In the genomic region with DNA sequence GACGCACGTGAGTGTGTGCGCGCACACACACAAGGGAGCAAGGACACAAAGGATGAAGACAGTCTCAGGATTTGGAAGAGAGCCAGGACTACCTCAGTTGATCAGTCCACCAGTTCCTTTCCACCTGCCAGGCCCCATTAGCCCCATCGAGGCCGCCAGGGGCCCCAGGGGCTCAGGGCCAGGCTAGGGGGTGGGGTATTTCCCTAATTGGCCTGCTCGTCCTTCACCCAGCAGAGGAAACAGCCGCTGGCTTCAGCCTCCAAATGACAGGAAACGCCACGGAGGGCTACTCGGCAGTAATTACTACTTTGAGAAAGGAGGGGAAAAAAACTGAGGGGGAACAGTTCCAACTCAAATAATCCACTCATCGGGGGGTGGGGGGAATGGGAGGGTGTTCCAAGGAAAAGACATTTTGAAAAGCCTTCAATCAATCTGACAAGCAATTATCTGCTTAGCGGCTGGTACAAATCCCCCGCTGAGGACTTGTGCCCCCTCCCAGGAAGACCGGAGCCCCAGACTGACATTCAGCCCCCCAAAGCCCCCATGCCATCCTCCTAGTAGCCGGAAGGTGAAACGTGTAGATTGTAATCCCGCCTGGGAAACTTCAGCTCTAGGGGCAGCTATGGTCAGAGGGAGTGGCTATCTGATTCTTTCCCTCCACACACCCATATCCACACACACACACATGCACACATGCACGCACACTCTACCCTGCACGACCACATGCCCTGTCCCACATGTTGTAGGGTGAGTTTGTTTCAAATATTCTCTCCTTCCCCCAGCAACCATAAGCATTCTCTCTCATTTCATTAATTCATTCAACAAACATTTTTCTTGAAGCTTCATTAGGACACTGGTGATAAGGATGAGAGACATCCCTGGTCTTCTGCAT, we compare ENCODE assay signal across 27 cellular contexts. TPM values are rescaled to one million over a fixed set of nuclear protein-coding genes. Genes with fewer than 3 reads are reported as not detected.
A peak's percentile ranks its signal among the peaks of the same experiment; 100 is the strongest.
DNase-seq lines count a peak whose midpoint lies in the region; ATAC-seq and TF ChIP-seq lines count a peak whose summit lies in the region.
"Had no signal": no experiment of that assay in that cellular context is flagged by ENCODE, and none has a peak within 500 bp of the region (broad histone marks: within the 10 kb centered on the region; RNA-seq: fewer than 3 reads in every experiment).

No MANE protein-coding gene starts in this region.

- WGBS in heart left ventricle, 4 donors, result 34 to 39% (median 35%) methylated on average over 19 to 20 of the region's 20 CpGs

- no peaks in the 10 kb centered on the region for H3K36me3 Mint-ChIP-seq in natural killer cell treated with Interleukin-12 subunit alpha and Interleukin-12 subunit beta and Interleukin-15 and Interleukin-18, amount 100 ng/mL, for 72 hours
- H3K36me3 Mint-ChIP-seq: activated CD8-positive, alpha-beta memory T cell treated with anti-CD3 and anti-CD28 coated beads, Interleukin-2, amount 10 ng/mL, durations not matched to agents 7 days and 5 days; activated naive CD8-positive, alpha-beta T cell treated with anti-CD3 and anti-CD28 coated beads for 36 hours; CD4-positive, CD25-positive, alpha-beta regulatory T cell had no signal

- H3K36me3 ChIP-seq in heart left ventricle, result no peaks in the 10 kb centered on the region
- H3K36me3 ChIP-seq: esophagus squamous epithelium, gastrocnemius medialis, suprapubic skin, uterus had no signal

- intact Hi-C loops in heart left ventricle (cut with DNase I), result no loop called here

- H3K27ac Mint-ChIP-seq in natural killer cell treated with Interleukin-12 subunit alpha and Interleukin-12 subunit beta and Interleukin-15 and Interleukin-18, amount 100 ng/mL, for 72 hours, result no peak overlapping the region
- H3K27ac Mint-ChIP-seq: activated CD4-positive, alpha-beta T cell treated with anti-CD3 and anti-CD28 coated beads, Interleukin-2, amount 10 ng/mL, durations not matched to agents 7 days and 5 days; activated CD8-positive, alpha-beta memory T cell treated with anti-CD3 and anti-CD28 coated beads, Interleukin-2, amount 10 ng/mL, durations not matched to agents 7 days and 5 days; activated naive CD8-positive, alpha-beta T cell treated with anti-CD3 and anti-CD28 coated beads for 36 hours; activated T-helper 1 cell treated with anti-CD3 and anti-CD28 coated beads, Interleukin-12 subunit alpha, Interleukin-12 subunit beta, Interleukin-2, Interleukin-4 antibody, amounts not matched to agents 30 ng/mL and 10 ng/mL and 1 ng/mL, durations not matched to agents 14 hours and 24 hours and 36 hours; T-helper 17 cell had no signal

- peaks cover 0 to 8% (median 3%) of the 10 kb centered on the region in 12 donors for H3K4me1 ChIP-seq in heart left ventricle
- H3K4me1 ChIP-seq: uterus had no signal

- ATAC-seq in HG03378 (IDR thresholded peaks at IDR 0.05; ENCODE audit: unreplicated experiment), result no peak
- ATAC-seq in natural killer cell treated with Interleukin-12 subunit alpha and Interleukin-12 subunit beta and Interleukin-15 and Interleukin-18, amount 100 ng/mL, for 72 hours, result no peak
- ATAC-seq in HG02852 (IDR thresholded peaks at IDR 0.05; ENCODE audit: unreplicated experiment), result no peak
- no peak for ATAC-seq in heart left ventricle
- ATAC-seq: activated CD8-positive, alpha-beta memory T cell treated with anti-CD3 and anti-CD28 coated beads, Interleukin-2, amount 10 ng/mL, durations not matched to agents 7 days and 5 days; gastrocnemius medialis; T-helper 17 cell had no signal

- H3K27me3 ChIP-seq in heart left ventricle, result peaks cover 0 to 11% (median 0%) of the 10 kb centered on the region in 9 donors
- H3K27me3 ChIP-seq: gastrocnemius medialis, suprapubic skin, uterus had no signal

- H3K9me3 ChIP-seq in heart left ventricle, result no peaks in the 10 kb centered on the region
- H3K9me3 ChIP-seq: esophagus squamous epithelium, gastrocnemius medialis, suprapubic skin, uterus had no signal

- H3K9me3 Mint-ChIP-seq in natural killer cell treated with Interleukin-12 subunit alpha and Interleukin-12 subunit beta and Interleukin-15 and Interleukin-18, amount 100 ng/mL, for 72 hours, result no peaks in the 10 kb centered on the region
- H3K9me3 Mint-ChIP-seq: activated CD4-positive, alpha-beta T cell treated with anti-CD3 and anti-CD28 coated beads, Interleukin-2, amount 10 ng/mL, durations not matched to agents 7 days and 5 days; activated naive CD8-positive, alpha-beta T cell treated with anti-CD3 and anti-CD28 coated beads for 36 hours; activated T-helper 1 cell treated with anti-CD3 and anti-CD28 coated beads, Interleukin-12 subunit alpha, Interleukin-12 subunit beta, Interleukin-2, Interleukin-4 antibody, amounts not matched to agents 30 ng/mL and 10 ng/mL and 1 ng/mL, durations not matched to agents 14 hours and 24 hours and 36 hours had no signal

- H3K27me3 Mint-ChIP-seq in natural killer cell treated with Interleukin-12 subunit alpha and Interleukin-12 subunit beta and Interleukin-15 and Interleukin-18, amount 100 ng/mL, for 72 hours, result peaks cover 13 to 21% of the 10 kb centered on the region in 2 donors
- H3K27me3 Mint-ChIP-seq: activated naive CD8-positive, alpha-beta T cell treated with anti-CD3 and anti-CD28 coated beads for 36 hours had no signal

- TF ChIP-seq CTCF in heart left ventricle (IDR thresholded peaks at IDR 0.05), result no peak

- H3K4me3 ChIP-seq in heart left ventricle, result no peak overlapping the region
- H3K4me3 ChIP-seq: esophagus squamous epithelium, gastrocnemius medialis, GM23248, lung, suprapubic skin, uterus had no signal

- H3K4me3 Mint-ChIP-seq in natural killer cell treated with Interleukin-12 subunit alpha and Interleukin-12 subunit beta and Interleukin-15 and Interleukin-18, amount 100 ng/mL, for 72 hours, result no peak overlapping the region
- H3K4me3 Mint-ChIP-seq: activated CD4-positive, alpha-beta T cell treated with anti-CD3 and anti-CD28 coated beads, Interleukin-2, amount 10 ng/mL, durations not matched to agents 7 days and 5 days; activated CD8-positive, alpha-beta memory T cell treated with anti-CD3 and anti-CD28 coated beads, Interleukin-2, amount 10 ng/mL, durations not matched to agents 7 days and 5 days; activated naive CD8-positive, alpha-beta T cell treated with anti-CD3 and anti-CD28 coated beads for 36 hours; activated T-helper 1 cell treated with anti-CD3 and anti-CD28 coated beads, Interleukin-12 subunit alpha, Interleukin-12 subunit beta, Interleukin-2, Interleukin-4 antibody, amounts not matched to agents 30 ng/mL and 10 ng/mL and 1 ng/mL, durations not matched to agents 14 hours and 24 hours and 36 hours; CD4-positive, CD25-positive, alpha-beta regulatory T cell; T-helper 17 cell had no signal

- TF ChIP-seq POLR2A in heart left ventricle (IDR thresholded peaks at IDR 0.05), result no peak

- no peak overlapping the region for H3K27ac ChIP-seq in heart left ventricle
- H3K27ac ChIP-seq: esophagus squamous epithelium, gastrocnemius medialis, GM23248, suprapubic skin, uterus had no signal

- no peaks in the 10 kb centered on the region for H3K4me1 Mint-ChIP-seq in natural killer cell treated with Interleukin-12 subunit alpha and Interleukin-12 subunit beta and Interleukin-15 and Interleukin-18, amount 100 ng/mL, for 72 hours (ENCODE audit: low read depth in 2 of 2)
- H3K4me1 Mint-ChIP-seq: activated CD4-positive, alpha-beta T cell treated with anti-CD3 and anti-CD28 coated beads, Interleukin-2, amount 10 ng/mL, durations not matched to agents 7 days and 5 days; activated CD8-positive, alpha-beta memory T cell treated with anti-CD3 and anti-CD28 coated beads, Interleukin-2, amount 10 ng/mL, durations not matched to agents 7 days and 5 days; activated naive CD8-positive, alpha-beta T cell treated with anti-CD3 and anti-CD28 coated beads for 36 hours; CD4-positive, CD25-positive, alpha-beta regulatory T cell had no signal

- DNase-seq in COR-L47 (lab: John Stamatoyannopoulos, UW) (peak; percentile 95), NCI-H1092 (lab: John Stamatoyannopoulos, UW) (peak; percentile 90), NCI-H748 treated with DMSO at 0.1 percent for 48 hours (lab: John Stamatoyannopoulos, UW) (peak; percentile 96), left kidney (ENCODE audit: low read depth, low spot score) (peak; percentile 30), heart left ventricle (no peak)
- no peak for DNase-seq in natural killer cell treated with Interleukin-12 subunit alpha and Interleukin-12 subunit beta and Interleukin-15 and Interleukin-18, amount 100 ng/mL, for 72 hours (ENCODE audit: low spot score)
- DNase-seq: activated CD4-positive, alpha-beta T cell treated with anti-CD3 and anti-CD28 coated beads, Interleukin-2, amount 10 ng/mL, durations not matched to agents 7 days and 5 days; activated CD8-positive, alpha-beta memory T cell treated with anti-CD3 and anti-CD28 coated beads, Interleukin-2, amount 10 ng/mL, durations not matched to agents 7 days and 5 days; activated naive CD8-positive, alpha-beta T cell treated with anti-CD3 and anti-CD28 coated beads for 36 hours; CD4-positive, CD25-positive, alpha-beta regulatory T cell; cerebellar nuclear complex; DMS 273 treated with DMSO at 0.1 percent for 48 hours; effector memory CD4-positive, alpha-beta T cell; esophagus squamous epithelium; gastrocnemius medialis; GM23248; islet precursor cell; NCI-H1694; NCI-H226; stimulated activated CD4-positive, alpha-beta T cell treated with anti-CD3 and anti-CD28 coated beads, Interleukin-1b, Interleukin-23, amount 100 ng/mL, for 48 hours; T-helper 17 cell; uterus had no signal

RNA-seq across cellular contexts. Expression of a gene that starts 42.5 kb away (rescaled TPM):
- total RNA-seq in natural killer cell treated with Interleukin-12 subunit alpha and Interleukin-12 subunit beta and Interleukin-15 and Interleukin-18, amount 100 ng/mL, for 72 hours, result 1 to 10 TPM in 1 of 2 donors, under 1 TPM in 1; 0.64 to 1.6 TPM
- total RNA-seq in heart left ventricle, result 10 to 100 TPM in 5 of 9 donors, 1 to 10 TPM in 4; 5.3 to 62.1 (median 12.1) TPM
- polyA plus RNA-seq in heart left ventricle, result 1 to 10 TPM; 2.0 to 5.7 TPM
- total RNA-seq: activated CD4-positive, alpha-beta T cell treated with anti-CD3 and anti-CD28 coated beads, Interleukin-2, amount 10 ng/mL, durations not matched to agents 7 days and 5 days; activated naive CD8-positive, alpha-beta T cell treated with anti-CD3 and anti-CD28 coated beads for 36 hours; CD4-positive, CD25-positive, alpha-beta regulatory T cell had no signal

Comparison
In these comparisons a context has a peak if more than half of its experiments do, and no peak if none do; other contexts are left out.
1. DNase-seq: peak in COR-L47 (single experiment), NCI-H1092 (single experiment), NCI-H748 treated with DMSO at 0.1 percent for 48 hours (single experiment) and left kidney (single experiment); none in natural killer cell treated with Interleukin-12 subunit alpha and Interleukin-12 subunit beta and Interleukin-15 and Interleukin-18, amount 100 ng/mL, for 72 hours (single experiment) and heart left ventricle (0 of 5).